Comparison of ENCODE assay signal across 8 cellular contexts in the genomic region with DNA sequence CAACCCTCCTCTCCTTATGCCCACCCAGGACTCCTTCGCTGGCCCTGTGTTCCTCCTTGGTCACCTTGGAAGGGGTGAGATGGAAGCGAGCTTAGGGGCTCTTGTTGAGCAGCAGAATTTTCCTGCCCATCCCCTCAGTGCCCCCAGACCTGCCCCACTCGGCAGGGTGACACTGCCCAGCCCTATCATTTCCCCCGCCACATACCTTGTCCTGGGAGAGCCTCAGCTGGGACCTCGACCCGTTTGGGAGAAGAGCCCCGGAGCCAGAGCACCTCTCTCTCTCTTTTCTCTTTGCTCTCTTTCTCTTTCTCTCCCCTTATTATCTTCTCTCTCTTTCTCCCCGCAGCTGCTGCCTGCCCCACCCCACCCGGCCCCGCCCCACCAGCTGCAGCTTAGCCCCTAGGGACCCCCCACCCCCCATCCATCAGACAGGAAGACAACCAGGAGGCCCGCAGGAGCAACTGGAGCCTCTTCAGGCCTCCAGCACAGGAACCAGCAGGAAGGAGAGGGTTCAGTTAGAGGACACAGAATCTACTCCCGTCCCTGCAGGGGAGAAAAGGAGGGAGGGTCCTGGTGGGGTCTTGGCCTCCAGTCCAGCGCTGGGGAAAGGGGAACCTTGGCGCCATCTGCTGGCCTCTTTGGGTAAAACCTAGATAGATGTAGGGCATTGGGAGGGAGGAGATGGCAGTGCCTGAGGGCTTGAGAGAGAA. TPM values are rescaled to one million over a fixed set of nuclear protein-coding genes. Genes with fewer than 3 reads are reported as not detected.
DNase-seq lines count a peak whose midpoint lies in the region; ATAC-seq and TF ChIP-seq lines count a peak whose summit lies in the region.

No MANE protein-coding gene starts in this region.

- H2AFZ ChIP-seq in OCI-LY1 (ENCODE audit: low read length), result no peak overlapping the region
- H2AFZ ChIP-seq in fibroblast of lung (ENCODE audit: low read length), result no peak overlapping the region

- H3K4me1 ChIP-seq in CD8-positive, alpha-beta memory T cell (ENCODE audit: insufficient read depth, low read length), result peaks cover 7% of the 10 kb centered on the region
- H3K4me1 ChIP-seq in HUES6 (ENCODE audit: control insufficient read depth, insufficient read depth, low read length), result peaks cover 38% of the 10 kb centered on the region
- H3K4me1 ChIP-seq in OCI-LY1 (ENCODE audit: insufficient read depth, low read length, severe bottlenecking), result peaks cover 7% of the 10 kb centered on the region
- no peaks in the 10 kb centered on the region for H3K4me1 ChIP-seq in fibroblast of lung (ENCODE audit: control insufficient read depth, extremely low read depth, insufficient read depth, low read length)

- H3K4me3 Mint-ChIP-seq in CD8-positive, alpha-beta memory T cell, result peak overlapping the region in 1 of 7 donors; percentile 80
- peak overlapping the region; percentile 85 for H3K4me3 Mint-ChIP-seq in nephron progenitor cell
- H3K4me3 Mint-ChIP-seq in stimulated activated naive CD8-positive, alpha-beta T cell treated with anti-CD3 and anti-CD28 coated beads, Interleukin-15, amount 100 ng/mL, for 72 hours, result no peak overlapping the region

- H3K4me2 ChIP-seq in OCI-LY1 (ENCODE audit: low read length) (peak overlapping the region; percentile 49; the same call in 1 of the 2 replicates), fibroblast of lung (ENCODE audit: extremely low read depth, insufficient read depth, low read length) (no peak overlapping the region)

- no peaks in the 10 kb centered on the region for H3K9me3 ChIP-seq in CD8-positive, alpha-beta memory T cell (ENCODE audit: low read length)
- no peaks in the 10 kb centered on the region for H3K9me3 ChIP-seq in HUES6 (ENCODE audit: control insufficient read depth, insufficient read depth, low read depth, low read length)
- H3K9me3 ChIP-seq in OCI-LY1 (ENCODE audit: low read length), result no peaks in the 10 kb centered on the region
- H3K9me3 ChIP-seq in fibroblast of lung (ENCODE audit: control insufficient read depth, insufficient read depth, low read depth, low read length), result no peaks in the 10 kb centered on the region

- no peaks in the 10 kb centered on the region for H3K36me3 ChIP-seq in CD8-positive, alpha-beta memory T cell (ENCODE audit: insufficient read depth, low read length)
- H3K36me3 ChIP-seq in HUES6 (ENCODE audit: control insufficient read depth, insufficient read depth, low read length) (no peaks in the 10 kb centered on the region), OCI-LY1 (ENCODE audit: insufficient read depth, low read length) (no peaks in the 10 kb centered on the region), fibroblast of lung (ENCODE audit: control insufficient read depth, insufficient read depth, low read length) (no peaks in the 10 kb centered on the region)

- H4K20me1 ChIP-seq in OCI-LY1 (ENCODE audit: insufficient read depth, low read length) (no peaks in the 10 kb centered on the region), fibroblast of lung (ENCODE audit: control insufficient read depth, extremely low read depth, insufficient read depth, low read length) (no peaks in the 10 kb centered on the region)

- no peaks in the 10 kb centered on the region for H3K9me2 ChIP-seq in OCI-LY1 (ENCODE audit: low read depth, low read length)

- no peaks in the 10 kb centered on the region for H3K9me3 Mint-ChIP-seq in CD8-positive, alpha-beta memory T cell
- no peaks in the 10 kb centered on the region for H3K9me3 Mint-ChIP-seq in nephron progenitor cell
- H3K9me3 Mint-ChIP-seq in stimulated activated naive CD8-positive, alpha-beta T cell treated with anti-CD3 and anti-CD28 coated beads, Interleukin-15, amount 100 ng/mL, for 72 hours, result no peaks in the 10 kb centered on the region

- CTCF ChIA-PET in CD8-positive, alpha-beta memory T cell (lab: Charles Lee), result interaction anchor here (0.8 to 9.5 kb wide), 9 partner anchors 12 to 352 kb away, joined by 3 to 112 read pairs (median 5); no protein-coding TSS in a partner anchor

- no peak overlapping the region for H3K4me3 ChIP-seq in CD8-positive, alpha-beta memory T cell (ENCODE audit: low read length)
- H3K4me3 ChIP-seq in HUES6 (ENCODE audit: low read depth, low read length) (peak overlapping the region; percentile 20; the same call in 1 of the 2 replicates), OCI-LY1 (ENCODE audit: low read depth, low read length, poor library complexity, severe bottlenecking) (no peak overlapping the region), fibroblast of lung (replicated peaks in 1 of 4; ENCODE audit: control extremely low read depth in 1 of 4, insufficient read depth in 1 of 4, low read depth in 3 of 4, low read length in 4 of 4) (no peak overlapping the region)

- no peaks in the 10 kb centered on the region for H3K79me2 ChIP-seq in OCI-LY1 (ENCODE audit: insufficient read depth, low read length)
- no peaks in the 10 kb centered on the region for H3K79me2 ChIP-seq in fibroblast of lung (ENCODE audit: control insufficient read depth, insufficient read depth, low read length)

- H3F3A ChIP-seq in OCI-LY1 (ENCODE audit: insufficient read depth, low read length), result no peaks in the 10 kb centered on the region

- TF ChIP-seq CTCF in OCI-LY1 (IDR thresholded peaks at IDR 0.05; ENCODE audit: low read length) (peak; percentile 89), fibroblast of lung (conservative IDR thresholded peaks at IDR 0.05 in 1 of 2, IDR thresholded peaks at IDR 0.05 in 1 of 2; ENCODE audit: low read depth in 1 of 2, low read length in 2 of 2) (peak; percentile 83 to 84), nephron progenitor cell (IDR thresholded peaks at IDR 0.05) (peak; percentile 79)

- no peak overlapping the region for H3K9ac ChIP-seq in HUES6 (ENCODE audit: low read length)
- no peak overlapping the region for H3K9ac ChIP-seq in OCI-LY1 (ENCODE audit: low read length)
- H3K9ac ChIP-seq in fibroblast of lung (ENCODE audit: insufficient read depth, low read length), result no peak overlapping the region

- H3K4me1 Mint-ChIP-seq in CD8-positive, alpha-beta memory T cell, result peaks cover 19 to 30% (median 24%) of the 10 kb centered on the region in 3 donors
- H3K4me1 Mint-ChIP-seq in nephron progenitor cell, result peaks cover 65% of the 10 kb centered on the region
- peaks cover 10% of the 10 kb centered on the region for H3K4me1 Mint-ChIP-seq in stimulated activated naive CD8-positive, alpha-beta T cell treated with anti-CD3 and anti-CD28 coated beads, Interleukin-15, amount 100 ng/mL, for 72 hours

- peak overlapping the region in 1 of 8 donors; percentile 25 for H3K27ac Mint-ChIP-seq in CD8-positive, alpha-beta memory T cell
- H3K27ac Mint-ChIP-seq in nephron progenitor cell, result peak overlapping the region; percentile 78
- no peak overlapping the region for H3K27ac Mint-ChIP-seq in stimulated activated naive CD8-positive, alpha-beta T cell treated with anti-CD3 and anti-CD28 coated beads, Interleukin-15, amount 100 ng/mL, for 72 hours

- H3K27me3 ChIP-seq in CD8-positive, alpha-beta memory T cell (ENCODE audit: insufficient read depth, low read length, poor library complexity, severe bottlenecking), result peaks cover 39% of the 10 kb centered on the region
- H3K27me3 ChIP-seq in HUES6 (ENCODE audit: control insufficient read depth, insufficient read depth, low read length) (peaks cover 28% of the 10 kb centered on the region), OCI-LY1 (ENCODE audit: insufficient read depth, low read length) (no peaks in the 10 kb centered on the region; the same call in 1 of the 2 replicates), fibroblast of lung (ENCODE audit: control insufficient read depth, insufficient read depth, low read length) (peaks cover 12% of the 10 kb centered on the region)

- peaks cover 0 to 8% (median 0%) of the 10 kb centered on the region in 3 donors for H3K36me3 Mint-ChIP-seq in CD8-positive, alpha-beta memory T cell
- peaks cover 9% of the 10 kb centered on the region for H3K36me3 Mint-ChIP-seq in nephron progenitor cell (ENCODE audit: low read depth)

- H3K27me3 Mint-ChIP-seq in CD8-positive, alpha-beta memory T cell, result peaks cover 42 to 68% of the 10 kb centered on the region in 2 donors
- H3K27me3 Mint-ChIP-seq in nephron progenitor cell (ENCODE audit: low read depth, poor library complexity), result peaks cover 28% of the 10 kb centered on the region
- peaks cover 72% of the 10 kb centered on the region for H3K27me3 Mint-ChIP-seq in stimulated activated naive CD8-positive, alpha-beta T cell treated with anti-CD3 and anti-CD28 coated beads, Interleukin-15, amount 100 ng/mL, for 72 hours

- peak; percentile 46 for ATAC-seq in stimulated activated naive CD8-positive, alpha-beta T cell treated with anti-CD3 and anti-CD28 coated beads, Interleukin-15, amount 100 ng/mL, for 72 hours

- POLR2A ChIA-PET in CD8-positive, alpha-beta memory T cell (lab: Charles Lee), result no interaction called here

- H3K27ac ChIP-seq in CD8-positive, alpha-beta memory T cell (ENCODE audit: low read depth, low read length), result no peak overlapping the region
- no peak overlapping the region for H3K27ac ChIP-seq in HUES6 (ENCODE audit: low read depth, low read length)
- H3K27ac ChIP-seq in OCI-LY1 (ENCODE audit: low read depth, low read length, poor library complexity, severe bottlenecking), result no peak overlapping the region
- H3K27ac ChIP-seq in fibroblast of lung (ENCODE audit: insufficient read depth, low read length), result no peak overlapping the region

- DNase-seq in CD8-positive, alpha-beta memory T cell, result peak; percentile 46 to 72 (median 53)
- DNase-seq in activated T-cell treated with anti-CD3 and anti-CD28 coated beads for 4 hours (peak; percentile 52), fibroblast of lung (ENCODE audit: low read depth in 2 of 2) (peak in 1 of 2 donors; percentile 42), nephron progenitor cell (peak; percentile 95), middle frontal gyrus (ENCODE audit: extremely low spot score, low spot score) (no peak)
- peak; percentile 61 to 65 for DNase-seq in stimulated activated naive CD8-positive, alpha-beta T cell treated with anti-CD3 and anti-CD28 coated beads, Interleukin-15, amount 100 ng/mL, for 72 hours

RNA-seq across cellular contexts. Expression of a gene that starts 1.6 kb away (rescaled TPM):
- not detected for total RNA-seq in CD8-positive, alpha-beta memory T cell
- 0.77 TPM for polyA plus RNA-seq in CD8-positive, alpha-beta memory T cell
- 0.33 and 1.0 TPM in 2 replicates for total RNA-seq in fibroblast of lung
- polyA plus RNA-seq in fibroblast of lung, result 0.38 and 1.6 TPM in 2 replicates
- polyA plus RNA-seq in fibroblast of lung (2012), result 0.43 and 2.5 TPM in 2 replicates
- not detected in 2 replicates for polyA minus RNA-seq in fibroblast of lung (ENCODE audit: low replicate concordance)

RNA-seq across cellular contexts. Expression of a gene that starts 13.9 kb away (rescaled TPM):
- not detected for total RNA-seq in CD8-positive, alpha-beta memory T cell
- not detected for polyA plus RNA-seq in CD8-positive, alpha-beta memory T cell
- total RNA-seq in fibroblast of lung, result 0.33 TPM in 1 of 2 replicates, not detected in the other
- 0.06 TPM in 1 of 2 replicates, not detected in the other for polyA plus RNA-seq in fibroblast of lung
- 0.16 TPM in 1 of 2 replicates, not detected in the other for polyA plus RNA-seq in fibroblast of lung (2012)
- not detected in 2 replicates for polyA minus RNA-seq in fibroblast of lung (ENCODE audit: low replicate concordance)

RNA-seq across cellular contexts. Expression of a gene that starts 28.8 kb away (rescaled TPM):
- 1 to 10 TPM; 2.5 to 2.6 TPM for total RNA-seq in CD8-positive, alpha-beta memory T cell
- polyA plus RNA-seq in CD8-positive, alpha-beta memory T cell, result not detected
- 57.5 and 69.9 TPM in 2 replicates for total RNA-seq in fibroblast of lung
- polyA plus RNA-seq in fibroblast of lung, result 24.2 and 38.1 TPM in 2 replicates
- polyA plus RNA-seq in fibroblast of lung (2012), result 36.6 and 61.1 TPM in 2 replicates
- polyA minus RNA-seq in fibroblast of lung (ENCODE audit: low replicate concordance), result 59.7 and 87.2 TPM in 2 replicates

RNA-seq across cellular contexts. Expression of a gene that starts 54.9 kb away (rescaled TPM):
- 10 to 100 TPM; 28.6 to 30.6 TPM for total RNA-seq in CD8-positive, alpha-beta memory T cell
- polyA plus RNA-seq in CD8-positive, alpha-beta memory T cell, result 17.3 TPM
- 26.7 and 36.3 TPM in 2 replicates for total RNA-seq in fibroblast of lung
- 30.7 and 41.8 TPM in 2 replicates for polyA plus RNA-seq in fibroblast of lung
- polyA plus RNA-seq in fibroblast of lung (2012), result 13.0 and 15.4 TPM in 2 replicates
- 3.4 and 6.3 TPM in 2 replicates for polyA minus RNA-seq in fibroblast of lung (ENCODE audit: low replicate concordance)

RNA-seq across cellular contexts. Expression of a gene that starts 55.2 kb away (rescaled TPM):
- 100 to 1,000 TPM; 205 to 219 TPM for total RNA-seq in CD8-positive, alpha-beta memory T cell
- polyA plus RNA-seq in CD8-positive, alpha-beta memory T cell, result 131 TPM
- total RNA-seq in fibroblast of lung, result 217 and 295 TPM in 2 replicates
- polyA plus RNA-seq in fibroblast of lung, result 85.8 and 94.4 TPM in 2 replicates
- polyA plus RNA-seq in fibroblast of lung (2012), result 92.4 and 93.0 TPM in 2 replicates
- 197 and 205 TPM in 2 replicates for polyA minus RNA-seq in fibroblast of lung (ENCODE audit: low replicate concordance)

Comparison
In these comparisons a context has a peak if more than half of its experiments do, and no peak if none do; other contexts are left out.
1. RNA of a gene that starts 28.8 kb away (total RNA-seq): 57.5 to 69.9 TPM in fibroblast of lung; 2.5 to 2.6 TPM in CD8-positive, alpha-beta memory T cell; every median in the first group is over 10 times any median in the second.
2. Peak in every context shown above with its lines, with median percentiles within 50 percentile points of each other: CTCF ChIP-seq.